ENCODE assay signal across 1 cellular context in the genomic region with DNA sequence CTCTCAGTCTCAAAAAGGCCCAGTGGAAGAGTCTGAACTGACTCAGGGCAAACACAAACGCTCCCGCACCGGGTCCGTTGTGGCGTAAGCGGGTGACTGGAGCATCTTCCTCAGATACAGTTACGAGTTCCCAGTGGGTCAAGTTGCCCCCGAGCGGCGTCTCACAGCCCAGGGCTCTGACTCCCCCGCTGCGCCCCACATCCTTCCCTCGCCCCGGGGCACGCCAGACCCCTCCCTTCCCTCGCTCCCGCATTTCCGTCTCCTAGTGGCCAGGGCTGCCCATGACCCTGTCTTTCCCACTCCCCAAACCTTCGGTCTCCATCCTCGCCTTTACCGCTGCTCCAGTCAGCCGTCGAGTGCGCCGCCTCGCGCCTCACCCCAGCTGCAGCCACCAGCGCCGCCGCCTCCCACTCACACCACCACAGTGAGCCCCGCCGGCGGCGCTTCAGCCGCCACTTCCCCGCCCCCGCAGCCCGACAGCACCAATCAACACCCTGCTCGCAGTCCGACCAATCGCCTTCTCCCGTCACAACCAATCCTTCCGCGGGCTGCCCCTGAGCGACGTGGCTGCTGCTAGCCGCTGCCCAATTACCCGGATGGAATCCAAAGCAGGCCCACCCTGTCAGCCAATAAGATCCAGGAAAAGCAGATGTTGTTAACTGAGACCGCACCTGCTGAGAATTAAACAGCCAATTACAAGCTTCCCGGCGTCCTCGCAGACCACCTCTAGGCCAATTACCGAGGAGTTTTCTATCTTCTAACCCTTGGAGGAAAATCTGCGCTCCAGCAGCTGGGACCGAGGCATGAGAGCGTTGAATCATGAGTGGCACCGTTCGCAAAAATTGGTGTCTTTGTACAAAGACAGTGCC.
TF ChIP-seq lines count a peak whose summit lies in the region.

A gene with protein sequence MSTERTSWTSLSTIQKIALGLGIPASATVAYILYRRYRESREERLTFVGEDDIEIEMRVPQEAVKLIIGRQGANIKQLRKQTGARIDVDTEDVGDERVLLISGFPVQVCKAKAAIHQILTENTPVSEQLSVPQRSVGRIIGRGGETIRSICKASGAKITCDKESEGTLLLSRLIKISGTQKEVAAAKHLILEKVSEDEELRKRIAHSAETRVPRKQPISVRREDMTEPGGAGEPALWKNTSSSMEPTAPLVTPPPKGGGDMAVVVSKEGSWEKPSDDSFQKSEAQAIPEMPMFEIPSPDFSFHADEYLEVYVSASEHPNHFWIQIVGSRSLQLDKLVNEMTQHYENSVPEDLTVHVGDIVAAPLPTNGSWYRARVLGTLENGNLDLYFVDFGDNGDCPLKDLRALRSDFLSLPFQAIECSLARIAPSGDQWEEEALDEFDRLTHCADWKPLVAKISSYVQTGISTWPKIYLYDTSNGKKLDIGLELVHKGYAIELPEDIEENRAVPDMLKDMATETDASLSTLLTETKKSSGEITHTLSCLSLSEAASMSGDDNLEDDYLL (minus strand): TSS at position 430 of the 869 bp plus-strand sequence. CDS start 7,478 bp downstream, outside the sequence.

TF ChIP-seq in GM12878, 131 proteins besides CTCF, POLR2A, EP300 and RAD21 (continued from another document and continues in another):
- TF ChIP-seq, protein P1, sequence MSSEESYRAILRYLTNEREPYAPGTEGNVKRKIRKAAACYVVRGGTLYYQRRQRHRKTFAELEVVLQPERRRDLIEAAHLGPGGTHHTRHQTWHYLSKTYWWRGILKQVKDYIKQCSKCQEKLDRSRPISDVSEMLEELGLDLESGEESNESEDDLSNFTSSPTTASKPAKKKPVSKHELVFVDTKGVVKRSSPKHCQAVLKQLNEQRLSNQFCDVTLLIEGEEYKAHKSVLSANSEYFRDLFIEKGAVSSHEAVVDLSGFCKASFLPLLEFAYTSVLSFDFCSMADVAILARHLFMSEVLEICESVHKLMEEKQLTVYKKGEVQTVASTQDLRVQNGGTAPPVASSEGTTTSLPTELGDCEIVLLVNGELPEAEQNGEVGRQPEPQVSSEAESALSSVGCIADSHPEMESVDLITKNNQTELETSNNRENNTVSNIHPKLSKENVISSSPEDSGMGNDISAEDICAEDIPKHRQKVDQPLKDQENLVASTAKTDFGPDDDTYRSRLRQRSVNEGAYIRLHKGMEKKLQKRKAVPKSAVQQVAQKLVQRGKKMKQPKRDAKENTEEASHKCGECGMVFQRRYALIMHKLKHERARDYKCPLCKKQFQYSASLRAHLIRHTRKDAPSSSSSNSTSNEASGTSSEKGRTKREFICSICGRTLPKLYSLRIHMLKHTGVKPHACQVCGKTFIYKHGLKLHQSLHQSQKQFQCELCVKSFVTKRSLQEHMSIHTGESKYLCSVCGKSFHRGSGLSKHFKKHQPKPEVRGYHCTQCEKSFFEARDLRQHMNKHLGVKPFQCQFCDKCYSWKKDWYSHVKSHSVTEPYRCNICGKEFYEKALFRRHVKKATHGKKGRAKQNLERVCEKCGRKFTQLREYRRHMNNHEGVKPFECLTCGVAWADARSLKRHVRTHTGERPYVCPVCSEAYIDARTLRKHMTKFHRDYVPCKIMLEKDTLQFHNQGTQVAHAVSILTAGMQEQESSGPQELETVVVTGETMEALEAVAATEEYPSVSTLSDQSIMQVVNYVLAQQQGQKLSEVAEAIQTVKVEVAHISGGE (CRISPR knock-in tag; IDR thresholded peaks at IDR 0.05), result no peak
- TF ChIP-seq NFIC (IDR thresholded peaks at IDR 0.05; ENCODE audit: low read depth, low read length), result no peak
- TF ChIP-seq, protein P2, sequence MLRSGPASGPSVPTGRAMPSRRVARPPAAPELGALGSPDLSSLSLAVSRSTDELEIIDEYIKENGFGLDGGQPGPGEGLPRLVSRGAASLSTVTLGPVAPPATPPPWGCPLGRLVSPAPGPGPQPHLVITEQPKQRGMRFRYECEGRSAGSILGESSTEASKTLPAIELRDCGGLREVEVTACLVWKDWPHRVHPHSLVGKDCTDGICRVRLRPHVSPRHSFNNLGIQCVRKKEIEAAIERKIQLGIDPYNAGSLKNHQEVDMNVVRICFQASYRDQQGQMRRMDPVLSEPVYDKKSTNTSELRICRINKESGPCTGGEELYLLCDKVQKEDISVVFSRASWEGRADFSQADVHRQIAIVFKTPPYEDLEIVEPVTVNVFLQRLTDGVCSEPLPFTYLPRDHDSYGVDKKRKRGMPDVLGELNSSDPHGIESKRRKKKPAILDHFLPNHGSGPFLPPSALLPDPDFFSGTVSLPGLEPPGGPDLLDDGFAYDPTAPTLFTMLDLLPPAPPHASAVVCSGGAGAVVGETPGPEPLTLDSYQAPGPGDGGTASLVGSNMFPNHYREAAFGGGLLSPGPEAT (IDR thresholded peaks at IDR 0.05; ENCODE audit: low read depth), result no peak; the same call in 1 of the 2 replicates
- TF ChIP-seq SP1 (IDR thresholded peaks at IDR 0.05; ENCODE audit: low read depth, low read length), result peak; percentile 100
- TF ChIP-seq RAD51 (IDR thresholded peaks at IDR 0.05), result no peak
- TF ChIP-seq, protein P3, sequence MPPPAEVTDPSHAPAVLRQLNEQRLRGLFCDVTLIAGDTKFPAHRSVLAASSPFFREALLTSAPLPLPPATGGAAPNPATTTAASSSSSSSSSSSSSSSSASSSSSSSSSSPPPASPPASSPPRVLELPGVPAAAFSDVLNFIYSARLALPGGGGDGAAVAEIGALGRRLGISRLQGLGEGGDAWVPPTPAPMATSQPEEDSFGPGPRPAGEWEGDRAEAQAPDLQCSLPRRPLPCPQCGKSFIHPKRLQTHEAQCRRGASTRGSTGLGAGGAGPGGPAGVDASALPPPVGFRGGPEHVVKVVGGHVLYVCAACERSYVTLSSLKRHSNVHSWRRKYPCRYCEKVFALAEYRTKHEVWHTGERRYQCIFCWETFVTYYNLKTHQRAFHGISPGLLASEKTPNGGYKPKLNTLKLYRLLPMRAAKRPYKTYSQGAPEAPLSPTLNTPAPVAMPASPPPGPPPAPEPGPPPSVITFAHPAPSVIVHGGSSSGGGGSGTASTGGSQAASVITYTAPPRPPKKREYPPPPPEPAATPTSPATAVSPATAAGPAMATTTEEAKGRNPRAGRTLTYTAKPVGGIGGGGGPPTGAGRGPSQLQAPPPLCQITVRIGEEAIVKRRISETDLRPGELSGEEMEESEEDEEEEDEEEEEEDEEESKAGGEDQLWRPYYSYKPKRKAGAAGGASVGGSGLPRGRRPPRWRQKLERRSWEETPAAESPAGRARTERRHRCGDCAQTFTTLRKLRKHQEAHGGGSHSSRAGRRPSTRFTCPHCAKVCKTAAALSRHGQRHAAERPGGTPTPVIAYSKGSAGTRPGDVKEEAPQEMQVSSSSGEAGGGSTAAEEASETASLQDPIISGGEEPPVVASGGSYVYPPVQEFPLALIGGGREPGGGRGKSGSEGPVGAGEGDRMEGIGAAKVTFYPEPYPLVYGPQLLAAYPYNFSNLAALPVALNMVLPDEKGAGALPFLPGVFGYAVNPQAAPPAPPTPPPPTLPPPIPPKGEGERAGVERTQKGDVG (CRISPR knock-in tag; IDR thresholded peaks at IDR 0.05), result no peak
- no peak for TF ChIP-seq BMI1 (IDR thresholded peaks at IDR 0.05; ENCODE audit: borderline replicate concordance)
- TF ChIP-seq, protein P4, sequence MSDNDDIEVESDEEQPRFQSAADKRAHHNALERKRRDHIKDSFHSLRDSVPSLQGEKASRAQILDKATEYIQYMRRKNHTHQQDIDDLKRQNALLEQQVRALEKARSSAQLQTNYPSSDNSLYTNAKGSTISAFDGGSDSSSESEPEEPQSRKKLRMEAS (IDR thresholded peaks at IDR 0.05; ENCODE audit: low read depth, low read length), result peak; percentile 93
- TF ChIP-seq WRNIP1 (IDR thresholded peaks at IDR 0.05; ENCODE audit: borderline replicate concordance, low read depth, low read length), result no peak
- peak; percentile 97 for TF ChIP-seq RCOR1 (conservative IDR thresholded peaks at IDR 0.05; ENCODE audit: low read depth, low read length)
- no peak; the same call in 1 of the 2 replicates for TF ChIP-seq HCFC1 (IDR thresholded peaks at IDR 0.05; ENCODE audit: low read length)
- TF ChIP-seq, protein P5, sequence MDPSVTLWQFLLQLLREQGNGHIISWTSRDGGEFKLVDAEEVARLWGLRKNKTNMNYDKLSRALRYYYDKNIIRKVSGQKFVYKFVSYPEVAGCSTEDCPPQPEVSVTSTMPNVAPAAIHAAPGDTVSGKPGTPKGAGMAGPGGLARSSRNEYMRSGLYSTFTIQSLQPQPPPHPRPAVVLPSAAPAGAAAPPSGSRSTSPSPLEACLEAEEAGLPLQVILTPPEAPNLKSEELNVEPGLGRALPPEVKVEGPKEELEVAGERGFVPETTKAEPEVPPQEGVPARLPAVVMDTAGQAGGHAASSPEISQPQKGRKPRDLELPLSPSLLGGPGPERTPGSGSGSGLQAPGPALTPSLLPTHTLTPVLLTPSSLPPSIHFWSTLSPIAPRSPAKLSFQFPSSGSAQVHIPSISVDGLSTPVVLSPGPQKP (IDR thresholded peaks at IDR 0.05; ENCODE audit: low read depth, low read length), result no peak
- TF ChIP-seq ZNF274 (IDR thresholded peaks at IDR 0.05; ENCODE audit: insufficient read depth, insufficient read length), result no peak
- TF ChIP-seq IKZF1 (conservative IDR thresholded peaks at IDR 0.05), result peak; percentile 83
- no peak for TF ChIP-seq SREBF1 (IDR thresholded peaks at IDR 0.05; ENCODE audit: low read length)
- no peak for TF ChIP-seq CHD4 (IDR thresholded peaks at IDR 0.05)
- no peak for TF ChIP-seq TARDBP (IDR thresholded peaks at IDR 0.05; ENCODE audit: borderline replicate concordance)
- TF ChIP-seq, protein P6, sequence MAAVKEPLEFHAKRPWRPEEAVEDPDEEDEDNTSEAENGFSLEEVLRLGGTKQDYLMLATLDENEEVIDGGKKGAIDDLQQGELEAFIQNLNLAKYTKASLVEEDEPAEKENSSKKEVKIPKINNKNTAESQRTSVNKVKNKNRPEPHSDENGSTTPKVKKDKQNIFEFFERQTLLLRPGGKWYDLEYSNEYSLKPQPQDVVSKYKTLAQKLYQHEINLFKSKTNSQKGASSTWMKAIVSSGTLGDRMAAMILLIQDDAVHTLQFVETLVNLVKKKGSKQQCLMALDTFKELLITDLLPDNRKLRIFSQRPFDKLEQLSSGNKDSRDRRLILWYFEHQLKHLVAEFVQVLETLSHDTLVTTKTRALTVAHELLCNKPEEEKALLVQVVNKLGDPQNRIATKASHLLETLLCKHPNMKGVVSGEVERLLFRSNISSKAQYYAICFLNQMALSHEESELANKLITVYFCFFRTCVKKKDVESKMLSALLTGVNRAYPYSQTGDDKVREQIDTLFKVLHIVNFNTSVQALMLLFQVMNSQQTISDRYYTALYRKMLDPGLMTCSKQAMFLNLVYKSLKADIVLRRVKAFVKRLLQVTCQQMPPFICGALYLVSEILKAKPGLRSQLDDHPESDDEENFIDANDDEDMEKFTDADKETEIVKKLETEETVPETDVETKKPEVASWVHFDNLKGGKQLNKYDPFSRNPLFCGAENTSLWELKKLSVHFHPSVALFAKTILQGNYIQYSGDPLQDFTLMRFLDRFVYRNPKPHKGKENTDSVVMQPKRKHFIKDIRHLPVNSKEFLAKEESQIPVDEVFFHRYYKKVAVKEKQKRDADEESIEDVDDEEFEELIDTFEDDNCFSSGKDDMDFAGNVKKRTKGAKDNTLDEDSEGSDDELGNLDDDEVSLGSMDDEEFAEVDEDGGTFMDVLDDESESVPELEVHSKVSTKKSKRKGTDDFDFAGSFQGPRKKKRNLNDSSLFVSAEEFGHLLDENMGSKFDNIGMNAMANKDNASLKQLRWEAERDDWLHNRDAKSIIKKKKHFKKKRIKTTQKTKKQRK (IDR thresholded peaks at IDR 0.05; ENCODE audit: low read depth, low read length), result peak; percentile 90
- TF ChIP-seq PAX8 (IDR thresholded peaks at IDR 0.05), result no peak
- no peak for TF ChIP-seq ZBED1 (IDR thresholded peaks at IDR 0.05; ENCODE audit: borderline replicate concordance)
- TF ChIP-seq FOXK2 (IDR thresholded peaks at IDR 0.05), result peak; percentile 59
- TF ChIP-seq, protein P7, sequence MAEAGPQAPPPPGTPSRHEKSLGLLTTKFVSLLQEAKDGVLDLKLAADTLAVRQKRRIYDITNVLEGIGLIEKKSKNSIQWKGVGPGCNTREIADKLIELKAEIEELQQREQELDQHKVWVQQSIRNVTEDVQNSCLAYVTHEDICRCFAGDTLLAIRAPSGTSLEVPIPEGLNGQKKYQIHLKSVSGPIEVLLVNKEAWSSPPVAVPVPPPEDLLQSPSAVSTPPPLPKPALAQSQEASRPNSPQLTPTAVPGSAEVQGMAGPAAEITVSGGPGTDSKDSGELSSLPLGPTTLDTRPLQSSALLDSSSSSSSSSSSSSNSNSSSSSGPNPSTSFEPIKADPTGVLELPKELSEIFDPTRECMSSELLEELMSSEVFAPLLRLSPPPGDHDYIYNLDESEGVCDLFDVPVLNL (IDR thresholded peaks at IDR 0.05; ENCODE audit: low read depth, low read length), result 0 out of 2 replicates have a peak, but pooled peaks have one; percentile 15
- TF ChIP-seq MEF2A (IDR thresholded peaks at IDR 0.05; ENCODE audit: insufficient read depth, low read depth, low read length), result no peak
- TF ChIP-seq, protein P8, sequence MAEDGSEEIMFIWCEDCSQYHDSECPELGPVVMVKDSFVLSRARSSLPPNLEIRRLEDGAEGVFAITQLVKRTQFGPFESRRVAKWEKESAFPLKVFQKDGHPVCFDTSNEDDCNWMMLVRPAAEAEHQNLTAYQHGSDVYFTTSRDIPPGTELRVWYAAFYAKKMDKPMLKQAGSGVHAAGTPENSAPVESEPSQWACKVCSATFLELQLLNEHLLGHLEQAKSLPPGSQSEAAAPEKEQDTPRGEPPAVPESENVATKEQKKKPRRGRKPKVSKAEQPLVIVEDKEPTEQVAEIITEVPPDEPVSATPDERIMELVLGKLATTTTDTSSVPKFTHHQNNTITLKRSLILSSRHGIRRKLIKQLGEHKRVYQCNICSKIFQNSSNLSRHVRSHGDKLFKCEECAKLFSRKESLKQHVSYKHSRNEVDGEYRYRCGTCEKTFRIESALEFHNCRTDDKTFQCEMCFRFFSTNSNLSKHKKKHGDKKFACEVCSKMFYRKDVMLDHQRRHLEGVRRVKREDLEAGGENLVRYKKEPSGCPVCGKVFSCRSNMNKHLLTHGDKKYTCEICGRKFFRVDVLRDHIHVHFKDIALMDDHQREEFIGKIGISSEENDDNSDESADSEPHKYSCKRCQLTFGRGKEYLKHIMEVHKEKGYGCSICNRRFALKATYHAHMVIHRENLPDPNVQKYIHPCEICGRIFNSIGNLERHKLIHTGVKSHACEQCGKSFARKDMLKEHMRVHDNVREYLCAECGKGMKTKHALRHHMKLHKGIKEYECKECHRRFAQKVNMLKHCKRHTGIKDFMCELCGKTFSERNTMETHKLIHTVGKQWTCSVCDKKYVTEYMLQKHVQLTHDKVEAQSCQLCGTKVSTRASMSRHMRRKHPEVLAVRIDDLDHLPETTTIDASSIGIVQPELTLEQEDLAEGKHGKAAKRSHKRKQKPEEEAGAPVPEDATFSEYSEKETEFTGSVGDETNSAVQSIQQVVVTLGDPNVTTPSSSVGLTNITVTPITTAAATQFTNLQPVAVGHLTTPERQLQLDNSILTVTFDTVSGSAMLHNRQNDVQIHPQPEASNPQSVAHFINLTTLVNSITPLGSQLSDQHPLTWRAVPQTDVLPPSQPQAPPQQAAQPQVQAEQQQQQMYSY (CRISPR knock-in tag; IDR thresholded peaks at IDR 0.05), result no peak
- peak; percentile 64; the same call in 1 of the 2 replicates for TF ChIP-seq NFYA (IDR thresholded peaks at IDR 0.05; ENCODE audit: borderline replicate concordance, low read depth, low read length)
- peak; percentile 31; the same call in 1 of the 2 replicates for TF ChIP-seq CBFB (IDR thresholded peaks at IDR 0.05; ENCODE audit: low read depth)
- TF ChIP-seq, protein P9, sequence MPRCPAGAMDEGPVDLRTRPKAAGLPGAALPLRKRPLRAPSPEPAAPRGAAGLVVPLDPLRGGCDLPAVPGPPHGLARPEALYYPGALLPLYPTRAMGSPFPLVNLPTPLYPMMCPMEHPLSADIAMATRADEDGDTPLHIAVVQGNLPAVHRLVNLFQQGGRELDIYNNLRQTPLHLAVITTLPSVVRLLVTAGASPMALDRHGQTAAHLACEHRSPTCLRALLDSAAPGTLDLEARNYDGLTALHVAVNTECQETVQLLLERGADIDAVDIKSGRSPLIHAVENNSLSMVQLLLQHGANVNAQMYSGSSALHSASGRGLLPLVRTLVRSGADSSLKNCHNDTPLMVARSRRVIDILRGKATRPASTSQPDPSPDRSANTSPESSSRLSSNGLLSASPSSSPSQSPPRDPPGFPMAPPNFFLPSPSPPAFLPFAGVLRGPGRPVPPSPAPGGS (IDR thresholded peaks at IDR 0.05; ENCODE audit: borderline replicate concordance, insufficient read depth, low read depth, low read length, poor library complexity, severe bottlenecking), result no peak
- no peak for TF ChIP-seq ZNF207 (IDR thresholded peaks at IDR 0.05; ENCODE audit: borderline replicate concordance)
